Comparison of ENCODE assay signal across 19 cellular contexts in genomic region chr17:77727216-77727615, GRCh38.
DNase-seq lines count a peak whose midpoint lies in the region; ATAC-seq and TF ChIP-seq lines count a peak whose summit lies in the region.
"Had no signal": no experiment of that assay in that cellular context is flagged by ENCODE, and none has a peak within 500 bp of the region (broad histone marks: within the 10 kb centered on the region; RNA-seq: fewer than 3 reads in every experiment).

No MANE protein-coding gene starts in this region.

- TF ChIP-seq CTCF in DND-41 (IDR thresholded peaks at IDR 0.05; ENCODE audit: borderline replicate concordance, extremely low read depth, low read length, poor library complexity, severe bottlenecking) (no peak), IMR-90 (conservative IDR thresholded peaks at IDR 0.05; ENCODE audit: low read depth, low read length) (no peak), esophagus squamous epithelium (IDR thresholded peaks at IDR 0.05) (no peak), osteocyte (IDR thresholded peaks at IDR 0.05) (no peak)

- dilution Hi-C loops in IMR-90 (cut with HindIII; ENCODE audit: low sequenced_read_pairs, unreplicated experiment) = no loop called here

- ATAC-seq in DND-41 (ENCODE audit: insufficient read depth, low read depth) = no peak
- no peak for ATAC-seq in IMR-90 (ENCODE audit: low read depth)
- ATAC-seq in GM21619 (IDR thresholded peaks at IDR 0.05; ENCODE audit: unreplicated experiment) = no peak
- ATAC-seq: activated naive CD4-positive, alpha-beta T cell treated with anti-CD3 and anti-CD28 coated beads, Interleukin-2, amount 50 U/mL, for 72 hours; foreskin keratinocyte; GM23338 had no signal

- H4K91ac ChIP-seq in IMR-90 (ENCODE audit: insufficient read depth, low read depth, low read length) = no peak overlapping the region

- no TSS peak for BruUV-seq in IMR-90 (replicated peaks; lab: Mats Ljungman, UMichigan)

- H3K4me2 ChIP-seq in DND-41 (ENCODE audit: insufficient read depth, low read length) (no peak overlapping the region), IMR-90 (ENCODE audit: low read depth, low read length) (no peak overlapping the region)
- H3K4me2 ChIP-seq: GM23338, KMS-11 had no signal

- peaks cover 2% of the 10 kb centered on the region for H3K9me3 Mint-ChIP-seq in osteocyte (ENCODE audit: unreplicated experiment)

- no peaks in the 10 kb centered on the region for H3K79me2 ChIP-seq in DND-41 (ENCODE audit: insufficient read depth, low read length)

- no peak overlapping the region for H2AK5ac ChIP-seq in IMR-90 (ENCODE audit: low read depth, low read length)

- H2BK20ac ChIP-seq in IMR-90 (ENCODE audit: low read depth, low read length) = no peak overlapping the region

- H3K9me1 ChIP-seq in IMR-90 (ENCODE audit: insufficient read depth, low read length) = no peaks in the 10 kb centered on the region

- H3K27ac ChIP-seq in DND-41 (ENCODE audit: low read length) (no peak overlapping the region), IMR-90 (ENCODE audit: insufficient read depth, low read length) (no peak overlapping the region), esophagus squamous epithelium (peak overlapping the region; percentile 34 to 79 (median 66))
- H3K27ac ChIP-seq: foreskin keratinocyte, HL-60, KMS-11 had no signal

- TF ChIP-seq POLR2A in IMR-90 (IDR thresholded peaks at IDR 0.05; ENCODE audit: low read depth, low read length) = no peak
- no peak for TF ChIP-seq POLR2A in esophagus squamous epithelium (IDR thresholded peaks at IDR 0.05)

- H3K9ac ChIP-seq in DND-41 (ENCODE audit: low read depth, low read length) (no peak overlapping the region), IMR-90 (ENCODE audit: low read depth, low read length) (no peak overlapping the region)
- H3K9ac ChIP-seq: KMS-11 had no signal

- intact Hi-C loops in IMR-90 (cut with micrococcal nuclease) (no loop called here), esophagus squamous epithelium (cut with DNase I) (no loop called here)

- H3K79me1 ChIP-seq in IMR-90 (ENCODE audit: low read depth in 1 of 2, low read length in 2 of 2) = no peaks in the 10 kb centered on the region

- H3K27me3 ChIP-seq in DND-41 (ENCODE audit: insufficient read depth, low read length, poor library complexity) (no peaks in the 10 kb centered on the region), IMR-90 (ENCODE audit: control insufficient read depth, insufficient read depth, low read length) (peaks cover 16% of the 10 kb centered on the region), esophagus squamous epithelium (peaks cover 0 to 44% (median 0%) of the 10 kb centered on the region in 4 donors)
- H3K27me3 ChIP-seq: foreskin keratinocyte had no signal

- H3K14ac ChIP-seq in IMR-90 (replicated peaks; ENCODE audit: low read depth, low read length) = no peak overlapping the region

- H3K18ac ChIP-seq in IMR-90 (ENCODE audit: low read depth, low read length) = no peak overlapping the region

- no peaks in the 10 kb centered on the region for H3K9me3 ChIP-seq in DND-41 (ENCODE audit: insufficient read depth, low read length, severe bottlenecking)
- no peaks in the 10 kb centered on the region for H3K9me3 ChIP-seq in IMR-90 (ENCODE audit: control insufficient read depth, insufficient read depth, low read length)
- H3K9me3 ChIP-seq in esophagus squamous epithelium = no peaks in the 10 kb centered on the region

- CTCF ChIA-PET in IMR-90 (lab: Yijun Ruan, JAX) = no interaction called here

- H3K4me3 ChIP-seq in DND-41 (ENCODE audit: low read depth in 1 of 2, low read length in 2 of 2) (no peak overlapping the region), IMR-90 (ENCODE audit: insufficient read depth, low read depth, low read length) (no peak overlapping the region), esophagus squamous epithelium (no peak overlapping the region)
- H3K4me3 ChIP-seq: GM23338 had no signal

- H4K20me1 ChIP-seq in DND-41 (ENCODE audit: insufficient read depth, low read length) = no peaks in the 10 kb centered on the region
- H4K20me1 ChIP-seq in IMR-90 (ENCODE audit: insufficient read depth, low read length) = no peaks in the 10 kb centered on the region

- H3K4me1 Mint-ChIP-seq in osteocyte (ENCODE audit: unreplicated experiment) = peaks cover 11% of the 10 kb centered on the region
- H3K4me1 Mint-ChIP-seq: activated B cell treated with CpG ODN at 0.5 μM for 24 hours had no signal

- no peak overlapping the region for H2BK5ac ChIP-seq in IMR-90 (ENCODE audit: low read depth, low read length, poor library complexity, severe bottlenecking)

- no peaks in the 10 kb centered on the region for H3K4me1 ChIP-seq in DND-41 (ENCODE audit: insufficient read depth, low read length)
- H3K4me1 ChIP-seq in IMR-90 (ENCODE audit: control insufficient read depth, insufficient read depth, low read length) = no peaks in the 10 kb centered on the region
- peaks cover 5 to 16% (median 5%) of the 10 kb centered on the region in 3 donors for H3K4me1 ChIP-seq in esophagus squamous epithelium
- H3K4me1 ChIP-seq: foreskin keratinocyte had no signal

- no peak overlapping the region for H2AFZ ChIP-seq in DND-41 (ENCODE audit: low read depth, low read length)
- peak overlapping the region; percentile 43 for H2AFZ ChIP-seq in IMR-90 (replicated peaks; ENCODE audit: low read length, poor library complexity)
- H2AFZ ChIP-seq: GM23338 had no signal

- H3K56ac ChIP-seq in IMR-90 (ENCODE audit: extremely low read depth, insufficient read depth, low read length) = no peak overlapping the region

- in situ Hi-C loops in IMR-90 (cut with MboI; ENCODE audit: low sequenced_read_pairs) = no loop called here

- H3K36me3 Mint-ChIP-seq in osteocyte (ENCODE audit: unreplicated experiment) = no peaks in the 10 kb centered on the region
- H3K36me3 Mint-ChIP-seq: activated naive CD4-positive, alpha-beta T cell treated with anti-CD3 and anti-CD28 coated beads, Interleukin-2, amount 50 U/mL, for 72 hours; memory B cell had no signal

- no peak overlapping the region for H4K8ac ChIP-seq in IMR-90 (ENCODE audit: low read depth in 2 of 2, low read length in 2 of 2)

- H3K27me3 Mint-ChIP-seq in osteocyte (ENCODE audit: unreplicated experiment) = peaks cover 33% of the 10 kb centered on the region

- TF ChIP-seq RAD21 in IMR-90 (IDR thresholded peaks at IDR 0.05; ENCODE audit: low read length) = no peak

- no peak overlapping the region for H2BK120ac ChIP-seq in IMR-90 (ENCODE audit: low read depth, low read length)

- H4K5ac ChIP-seq in IMR-90 (ENCODE audit: low read depth, low read length) = no peak overlapping the region

- WGBS in IMR-90 (ENCODE audit: extremely low coverage in 2 of 2, insufficient read length in 1 of 2), 2 experiments = no CpG with 5 or more reads among the region's 9 CpGs
- 58 to 81% methylated on average over 4 to 8 of the region's 9 CpGs for WGBS in esophagus squamous epithelium, 2 donors

- H3K4ac ChIP-seq in IMR-90 (ENCODE audit: low read depth, low read length) = no peak overlapping the region

- H2BK15ac ChIP-seq in IMR-90 (ENCODE audit: low read depth, low read length) = no peak overlapping the region

- H2AK9ac ChIP-seq in IMR-90 (replicated peaks; ENCODE audit: low read depth, low read length, poor library complexity) = no peak overlapping the region

- POLR2A ChIA-PET in IMR-90 (lab: Charles Lee; ENCODE audit: unreplicated experiment) = no interaction called here

- DNase-seq in DND-41 (peak; percentile 2), IMR-90 (no peak), esophagus squamous epithelium (lab: John Stamatoyannopoulos, UW) (no peak), osteocyte (ENCODE audit: extremely low spot score, unreplicated experiment) (peak; percentile 42), AML-193 (lab: John Stamatoyannopoulos, UW) (no peak), NCI-H1105 treated with DMSO at 0.1 percent for 48 hours (lab: John Stamatoyannopoulos, UW) (no peak), germinal center (ENCODE audit: low spot score) (no peak)
- DNase-seq: activated B cell treated with CpG ODN at 0.5 μM for 24 hours; foreskin keratinocyte; GDM1; stimulated activated CD4-positive, alpha-beta T cell treated with anti-CD3 and anti-CD28 coated beads, Interleukin-4, amount 100 ng/mL, for 1 hour; trophoblast cell had no signal

- H3K4me3 Mint-ChIP-seq in osteocyte (ENCODE audit: unreplicated experiment) = no peak overlapping the region
- H3K4me3 Mint-ChIP-seq: activated B cell treated with CpG ODN at 0.5 μM for 24 hours, B cell, GM23338, memory B cell had no signal

- no peak overlapping the region for H3K23ac ChIP-seq in IMR-90 (ENCODE audit: low read depth, low read length)

- H3K36me3 ChIP-seq in DND-41 (ENCODE audit: insufficient read depth, low read length) = no peaks in the 10 kb centered on the region
- H3K36me3 ChIP-seq in IMR-90 (ENCODE audit: control insufficient read depth, insufficient read depth, low read length) = no peaks in the 10 kb centered on the region
- H3K36me3 ChIP-seq in esophagus squamous epithelium = no peaks in the 10 kb centered on the region

- no peak overlapping the region for H3K27ac Mint-ChIP-seq in osteocyte (ENCODE audit: unreplicated experiment)
- H3K27ac Mint-ChIP-seq: activated B cell treated with CpG ODN at 0.5 μM for 24 hours; activated naive CD4-positive, alpha-beta T cell treated with anti-CD3 and anti-CD28 coated beads, Interleukin-2, amount 50 U/mL, for 72 hours; B cell; GM23338; memory B cell had no signal

TF ChIP-seq in IMR-90, 13 proteins besides CTCF, POLR2A, EP300 and RAD21 (continues in another document):
- TF ChIP-seq USF2 (IDR thresholded peaks at IDR 0.05; ENCODE audit: low read depth, low read length) (no peak), CEBPB (IDR thresholded peaks at IDR 0.05; ENCODE audit: low read depth, low read length) (no peak), RFX5 (IDR thresholded peaks at IDR 0.05; ENCODE audit: low read depth, low read length) (no peak), CHD1 (IDR thresholded peaks at IDR 0.05; ENCODE audit: low read depth, low read length) (no peak), NFE2L2 (IDR thresholded peaks at IDR 0.05; ENCODE audit: low read depth, low read length) (no peak), BHLHE40 (IDR thresholded peaks at IDR 0.05; ENCODE audit: low read depth, low read length) (no peak), SMC3 (IDR thresholded peaks at IDR 0.05; ENCODE audit: low read depth, low read length) (no peak), FOS (IDR thresholded peaks at IDR 0.05; ENCODE audit: low read depth, low read length) (no peak), MAFK (IDR thresholded peaks at IDR 0.05; ENCODE audit: low read depth, low read length) (no peak), MAZ (IDR thresholded peaks at IDR 0.05; ENCODE audit: borderline replicate concordance, low read depth, low read length) (no peak)

Comparison
In these comparisons a context has a peak if more than half of its experiments do, and no peak if none do; other contexts are left out.
1. DNase-seq: peak in DND-41 (single experiment) and osteocyte (single experiment); none in IMR-90 (single experiment), esophagus squamous epithelium (single experiment), AML-193 (0 of 2), NCI-H1105 treated with DMSO at 0.1 percent for 48 hours (single experiment) and germinal center (single experiment).
2. H3K27ac ChIP-seq: peak in esophagus squamous epithelium (4 of 4); none in DND-41 (single experiment) and IMR-90 (single experiment).